ENCODE assay signal across 3 cellular contexts in genomic region chr7:45363669-45364068, GRCh38.
A peak's percentile ranks its signal among the peaks of the same experiment; 100 is the strongest.
TF ChIP-seq lines count a peak whose summit lies in the region.

No MANE protein-coding gene starts in this region.

TF ChIP-seq in SK-N-SH, 30 proteins besides CTCF, POLR2A, EP300 and RAD21:
- TF ChIP-seq GATA2 (CRISPR knock-in tag; IDR thresholded peaks at IDR 0.05) (peak; percentile 56), NFIC (IDR thresholded peaks at IDR 0.05; ENCODE audit: borderline replicate concordance) (no peak), YY1 (IDR thresholded peaks at IDR 0.05; ENCODE audit: low read depth) (no peak), TEAD4 (IDR thresholded peaks at IDR 0.05; ENCODE audit: borderline replicate concordance, insufficient read depth) (no peak)
- TF ChIP-seq, protein P1, sequence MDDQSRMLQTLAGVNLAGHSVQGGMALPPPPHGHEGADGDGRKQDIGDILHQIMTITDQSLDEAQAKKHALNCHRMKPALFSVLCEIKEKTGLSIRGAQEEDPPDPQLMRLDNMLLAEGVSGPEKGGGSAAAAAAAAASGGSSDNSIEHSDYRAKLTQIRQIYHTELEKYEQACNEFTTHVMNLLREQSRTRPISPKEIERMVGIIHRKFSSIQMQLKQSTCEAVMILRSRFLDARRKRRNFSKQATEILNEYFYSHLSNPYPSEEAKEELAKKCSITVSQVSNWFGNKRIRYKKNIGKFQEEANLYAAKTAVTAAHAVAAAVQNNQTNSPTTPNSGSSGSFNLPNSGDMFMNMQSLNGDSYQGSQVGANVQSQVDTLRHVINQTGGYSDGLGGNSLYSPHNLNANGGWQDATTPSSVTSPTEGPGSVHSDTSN (IDR thresholded peaks at IDR 0.05), result no peak

TF ChIP-seq in SK-N-SH treated with all-trans-retinoic acid at 6 μM for 48 hours, 23 proteins besides CTCF, POLR2A, EP300 and RAD21:
- TF ChIP-seq CSRNP3 (CRISPR knock-in tag; IDR thresholded peaks at IDR 0.05) (no peak), BACH2 (CRISPR knock-in tag; IDR thresholded peaks at IDR 0.05; ENCODE audit: borderline replicate concordance) (no peak), GLIS3 (CRISPR knock-in tag; IDR thresholded peaks at IDR 0.05) (no peak), ISL1 (CRISPR knock-in tag; IDR thresholded peaks at IDR 0.05) (no peak), ZFP3 (CRISPR knock-in tag; IDR thresholded peaks at IDR 0.05) (no peak), TCF4 (CRISPR knock-in tag; IDR thresholded peaks at IDR 0.05; ENCODE audit: borderline replicate concordance) (no peak), PPARA (CRISPR knock-in tag; IDR thresholded peaks at IDR 0.05; ENCODE audit: borderline replicate concordance) (no peak), ZNF565 (CRISPR knock-in tag; conservative IDR thresholded peaks at IDR 0.05; ENCODE audit: low read depth) (no peak), SNAI2 (CRISPR knock-in tag; IDR thresholded peaks at IDR 0.05) (no peak), ZC3H10 (CRISPR knock-in tag; IDR thresholded peaks at IDR 0.05) (no peak), ZFP30 (CRISPR knock-in tag; IDR thresholded peaks at IDR 0.05) (no peak)
- TF ChIP-seq, protein P2, sequence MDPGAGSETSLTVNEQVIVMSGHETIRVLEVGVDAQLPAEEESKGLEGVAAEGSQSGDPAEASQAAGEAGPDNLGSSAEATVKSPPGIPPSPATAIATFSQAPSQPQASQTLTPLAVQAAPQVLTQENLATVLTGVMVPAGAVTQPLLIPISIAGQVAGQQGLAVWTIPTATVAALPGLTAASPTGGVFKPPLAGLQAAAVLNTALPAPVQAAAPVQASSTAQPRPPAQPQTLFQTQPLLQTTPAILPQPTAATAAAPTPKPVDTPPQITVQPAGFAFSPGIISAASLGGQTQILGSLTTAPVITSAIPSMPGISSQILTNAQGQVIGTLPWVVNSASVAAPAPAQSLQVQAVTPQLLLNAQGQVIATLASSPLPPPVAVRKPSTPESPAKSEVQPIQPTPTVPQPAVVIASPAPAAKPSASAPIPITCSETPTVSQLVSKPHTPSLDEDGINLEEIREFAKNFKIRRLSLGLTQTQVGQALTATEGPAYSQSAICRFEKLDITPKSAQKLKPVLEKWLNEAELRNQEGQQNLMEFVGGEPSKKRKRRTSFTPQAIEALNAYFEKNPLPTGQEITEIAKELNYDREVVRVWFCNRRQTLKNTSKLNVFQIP (CRISPR knock-in tag; IDR thresholded peaks at IDR 0.05; ENCODE audit: borderline replicate concordance, low read depth), result no peak
- TF ChIP-seq, protein P3, sequence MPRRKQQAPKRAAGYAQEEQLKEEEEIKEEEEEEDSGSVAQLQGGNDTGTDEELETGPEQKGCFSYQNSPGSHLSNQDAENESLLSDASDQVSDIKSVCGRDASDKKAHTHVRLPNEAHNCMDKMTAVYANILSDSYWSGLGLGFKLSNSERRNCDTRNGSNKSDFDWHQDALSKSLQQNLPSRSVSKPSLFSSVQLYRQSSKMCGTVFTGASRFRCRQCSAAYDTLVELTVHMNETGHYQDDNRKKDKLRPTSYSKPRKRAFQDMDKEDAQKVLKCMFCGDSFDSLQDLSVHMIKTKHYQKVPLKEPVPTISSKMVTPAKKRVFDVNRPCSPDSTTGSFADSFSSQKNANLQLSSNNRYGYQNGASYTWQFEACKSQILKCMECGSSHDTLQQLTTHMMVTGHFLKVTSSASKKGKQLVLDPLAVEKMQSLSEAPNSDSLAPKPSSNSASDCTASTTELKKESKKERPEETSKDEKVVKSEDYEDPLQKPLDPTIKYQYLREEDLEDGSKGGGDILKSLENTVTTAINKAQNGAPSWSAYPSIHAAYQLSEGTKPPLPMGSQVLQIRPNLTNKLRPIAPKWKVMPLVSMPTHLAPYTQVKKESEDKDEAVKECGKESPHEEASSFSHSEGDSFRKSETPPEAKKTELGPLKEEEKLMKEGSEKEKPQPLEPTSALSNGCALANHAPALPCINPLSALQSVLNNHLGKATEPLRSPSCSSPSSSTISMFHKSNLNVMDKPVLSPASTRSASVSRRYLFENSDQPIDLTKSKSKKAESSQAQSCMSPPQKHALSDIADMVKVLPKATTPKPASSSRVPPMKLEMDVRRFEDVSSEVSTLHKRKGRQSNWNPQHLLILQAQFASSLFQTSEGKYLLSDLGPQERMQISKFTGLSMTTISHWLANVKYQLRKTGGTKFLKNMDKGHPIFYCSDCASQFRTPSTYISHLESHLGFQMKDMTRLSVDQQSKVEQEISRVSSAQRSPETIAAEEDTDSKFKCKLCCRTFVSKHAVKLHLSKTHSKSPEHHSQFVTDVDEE (CRISPR knock-in tag; IDR thresholded peaks at IDR 0.05), result no peak
- TF ChIP-seq, protein P4, sequence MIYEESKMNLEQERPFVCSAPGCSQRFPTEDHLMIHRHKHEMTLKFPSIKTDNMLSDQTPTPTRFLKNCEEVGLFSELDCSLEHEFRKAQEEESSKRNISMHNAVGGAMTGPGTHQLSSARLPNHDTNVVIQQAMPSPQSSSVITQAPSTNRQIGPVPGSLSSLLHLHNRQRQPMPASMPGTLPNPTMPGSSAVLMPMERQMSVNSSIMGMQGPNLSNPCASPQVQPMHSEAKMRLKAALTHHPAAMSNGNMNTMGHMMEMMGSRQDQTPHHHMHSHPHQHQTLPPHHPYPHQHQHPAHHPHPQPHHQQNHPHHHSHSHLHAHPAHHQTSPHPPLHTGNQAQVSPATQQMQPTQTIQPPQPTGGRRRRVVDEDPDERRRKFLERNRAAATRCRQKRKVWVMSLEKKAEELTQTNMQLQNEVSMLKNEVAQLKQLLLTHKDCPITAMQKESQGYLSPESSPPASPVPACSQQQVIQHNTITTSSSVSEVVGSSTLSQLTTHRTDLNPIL (CRISPR knock-in tag; IDR thresholded peaks at IDR 0.05; ENCODE audit: low read depth), result no peak
- TF ChIP-seq, protein P5, sequence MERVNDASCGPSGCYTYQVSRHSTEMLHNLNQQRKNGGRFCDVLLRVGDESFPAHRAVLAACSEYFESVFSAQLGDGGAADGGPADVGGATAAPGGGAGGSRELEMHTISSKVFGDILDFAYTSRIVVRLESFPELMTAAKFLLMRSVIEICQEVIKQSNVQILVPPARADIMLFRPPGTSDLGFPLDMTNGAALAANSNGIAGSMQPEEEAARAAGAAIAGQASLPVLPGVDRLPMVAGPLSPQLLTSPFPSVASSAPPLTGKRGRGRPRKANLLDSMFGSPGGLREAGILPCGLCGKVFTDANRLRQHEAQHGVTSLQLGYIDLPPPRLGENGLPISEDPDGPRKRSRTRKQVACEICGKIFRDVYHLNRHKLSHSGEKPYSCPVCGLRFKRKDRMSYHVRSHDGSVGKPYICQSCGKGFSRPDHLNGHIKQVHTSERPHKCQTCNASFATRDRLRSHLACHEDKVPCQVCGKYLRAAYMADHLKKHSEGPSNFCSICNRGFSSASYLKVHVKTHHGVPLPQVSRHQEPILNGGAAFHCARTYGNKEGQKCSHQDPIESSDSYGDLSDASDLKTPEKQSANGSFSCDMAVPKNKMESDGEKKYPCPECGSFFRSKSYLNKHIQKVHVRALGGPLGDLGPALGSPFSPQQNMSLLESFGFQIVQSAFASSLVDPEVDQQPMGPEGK (CRISPR knock-in tag; IDR thresholded peaks at IDR 0.05; ENCODE audit: borderline replicate concordance), result no peak

TF ChIP-seq in H1, 55 proteins besides CTCF, POLR2A, EP300 and RAD21:
- TF ChIP-seq TAF1 (IDR thresholded peaks at IDR 0.05; ENCODE audit: low read depth, low read length) (no peak), KDM1A (IDR thresholded peaks at IDR 0.05; ENCODE audit: borderline replicate concordance, low read length) (no peak), SAP30 (IDR thresholded peaks at IDR 0.05; ENCODE audit: insufficient read depth, insufficient replicate concordance, low read length) (no peak), HDAC2 (IDR thresholded peaks at IDR 0.05; ENCODE audit: borderline replicate concordance in 1 of 2, low read depth in 2 of 2, low read length in 2 of 2) (no peak), CREB1 (IDR thresholded peaks at IDR 0.05) (no peak), SIRT6 (IDR thresholded peaks at IDR 0.05; ENCODE audit: low read length) (no peak), SUZ12 (IDR thresholded peaks at IDR 0.05; ENCODE audit: low read length) (no peak), ASH2L (IDR thresholded peaks at IDR 0.05; ENCODE audit: low read length) (no peak), KDM4A (IDR thresholded peaks at IDR 0.05; ENCODE audit: low read depth, low read length, severe bottlenecking) (no peak), BCL11A (IDR thresholded peaks at IDR 0.05; ENCODE audit: low read depth in 2 of 2, low read length in 2 of 2) (no peak), FOSL1 (IDR thresholded peaks at IDR 0.05; ENCODE audit: insufficient read depth, low read depth, low read length) (no peak), CHD2 (IDR thresholded peaks at IDR 0.05; ENCODE audit: low read length) (no peak), JUND (IDR thresholded peaks at IDR 0.05; ENCODE audit: low read length) (no peak), ATF3 (IDR thresholded peaks at IDR 0.05; ENCODE audit: insufficient read depth, low read depth, low read length) (no peak), POLR2AphosphoS5 (IDR thresholded peaks at IDR 0.05; ENCODE audit: low read depth, low read length) (no peak), BRCA1 (IDR thresholded peaks at IDR 0.05; ENCODE audit: low read depth, low read length) (no peak), ZNF274 (IDR thresholded peaks at IDR 0.05; ENCODE audit: borderline replicate concordance, extremely low read depth, low read length) (no peak)
